In genomic region chr2:25567406-25567805, GRCh38 we compare ENCODE assay signal across 8 cellular contexts.
DNase-seq lines count a peak whose midpoint lies in the region; ATAC-seq and TF ChIP-seq lines count a peak whose summit lies in the region.

No MANE protein-coding gene starts in this region.

- no peak overlapping the region for H3K27ac ChIP-seq in AG04450 (ENCODE audit: low read depth, low read length)

- H3K4me3 ChIP-seq in AG04450 (ENCODE audit: low read depth, low read length), result no peak overlapping the region

- DNase-seq in AG04450 (ENCODE audit: low read depth, low spot score) (no peak), GM10266 (ENCODE audit: extremely low spot score) (peak; percentile 49), M059J (ENCODE audit: low read depth) (peak; percentile 51), amniotic epithelial cell (ENCODE audit: low read depth) (peak; percentile 44), kidney tubule cell (ENCODE audit: low spot score) (peak; percentile 35), activated T-cell treated with anti-CD3 and anti-CD28 coated beads for 4 hours (no peak), ecto neural progenitor cell (ENCODE audit: low spot score) (no peak)

- no peaks in the 10 kb centered on the region for H3K9me3 ChIP-seq in AG04450 (ENCODE audit: control insufficient read depth, insufficient read depth, low read length)

- POLR2A ChIA-PET in AG04450 (lab: Yijun Ruan, JAX), result no interaction called here

- ATAC-seq in HG02840 (IDR thresholded peaks at IDR 0.05; ENCODE audit: low FRiP score, unreplicated experiment), result no peak

- TF ChIP-seq CTCF in AG04450 (IDR thresholded peaks at IDR 0.05; ENCODE audit: low read depth, low read length), result peak; percentile 60
- peak; percentile 54 for TF ChIP-seq CTCF in GM10266 (IDR thresholded peaks at IDR 0.05; ENCODE audit: control insufficient read depth, insufficient read depth, low read depth, missing control alignments)

- no peaks in the 10 kb centered on the region for H3K27me3 ChIP-seq in AG04450 (ENCODE audit: control insufficient read depth, insufficient read depth, low read length)

- CTCF ChIA-PET in AG04450 (lab: Charles Lee), result interaction anchor here (0.5 to 2.6 kb wide), 16 partner anchors 9 to 288 kb away, joined by 3 to 11 read pairs (median 3); no protein-coding TSS in a partner anchor

Comparison
In these comparisons a context has a peak if more than half of its experiments do, and no peak if none do; other contexts are left out.
1. DNase-seq: peak in GM10266 (single experiment), M059J (single experiment), amniotic epithelial cell (single experiment) and kidney tubule cell (single experiment); none in AG04450 (single experiment), activated T-cell treated with anti-CD3 and anti-CD28 coated beads for 4 hours (single experiment) and ecto neural progenitor cell (single experiment).